In the genomic region with DNA sequence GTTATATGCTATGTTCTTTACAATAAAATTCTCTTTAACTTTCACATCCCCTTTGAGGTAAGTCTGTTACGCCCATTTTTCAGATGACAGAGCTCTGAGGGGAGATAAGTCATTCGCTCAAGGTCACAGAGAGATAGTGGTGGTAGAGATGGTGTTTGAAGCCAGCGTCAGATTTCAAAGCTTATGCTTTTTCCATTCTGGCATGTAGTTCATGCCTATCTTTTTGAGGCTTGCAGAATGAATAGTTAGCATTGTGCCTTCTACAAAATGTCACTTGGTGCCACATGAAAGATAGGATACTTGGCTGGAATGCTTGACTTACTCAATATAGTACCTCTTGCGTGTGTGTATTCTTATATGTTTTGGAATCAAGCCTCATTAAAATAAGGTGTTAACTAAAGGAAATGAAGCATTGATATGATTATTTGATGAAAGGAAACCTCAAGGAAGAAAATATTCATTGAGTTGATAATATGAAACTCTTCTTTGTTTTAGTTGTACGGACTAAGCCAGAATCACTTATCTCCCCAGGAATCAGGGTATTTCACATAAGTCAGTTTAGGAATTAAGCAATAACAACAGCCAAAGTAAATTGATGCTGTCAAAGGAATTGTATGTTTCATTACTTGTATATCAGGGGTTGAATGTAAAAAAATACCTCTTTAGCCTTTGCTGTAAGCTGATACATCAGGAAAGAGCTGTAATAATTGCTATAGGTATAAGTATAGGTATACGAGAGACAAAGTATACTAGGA, we compare ENCODE assay signal across 1 cellular context.
TF ChIP-seq lines count a peak whose summit lies in the region.

No MANE protein-coding gene starts in this region.

TF ChIP-seq in HepG2, 621 proteins besides CTCF, POLR2A, EP300 and RAD21 (continued from another document and continues in another):
- TF ChIP-seq, protein P1, sequence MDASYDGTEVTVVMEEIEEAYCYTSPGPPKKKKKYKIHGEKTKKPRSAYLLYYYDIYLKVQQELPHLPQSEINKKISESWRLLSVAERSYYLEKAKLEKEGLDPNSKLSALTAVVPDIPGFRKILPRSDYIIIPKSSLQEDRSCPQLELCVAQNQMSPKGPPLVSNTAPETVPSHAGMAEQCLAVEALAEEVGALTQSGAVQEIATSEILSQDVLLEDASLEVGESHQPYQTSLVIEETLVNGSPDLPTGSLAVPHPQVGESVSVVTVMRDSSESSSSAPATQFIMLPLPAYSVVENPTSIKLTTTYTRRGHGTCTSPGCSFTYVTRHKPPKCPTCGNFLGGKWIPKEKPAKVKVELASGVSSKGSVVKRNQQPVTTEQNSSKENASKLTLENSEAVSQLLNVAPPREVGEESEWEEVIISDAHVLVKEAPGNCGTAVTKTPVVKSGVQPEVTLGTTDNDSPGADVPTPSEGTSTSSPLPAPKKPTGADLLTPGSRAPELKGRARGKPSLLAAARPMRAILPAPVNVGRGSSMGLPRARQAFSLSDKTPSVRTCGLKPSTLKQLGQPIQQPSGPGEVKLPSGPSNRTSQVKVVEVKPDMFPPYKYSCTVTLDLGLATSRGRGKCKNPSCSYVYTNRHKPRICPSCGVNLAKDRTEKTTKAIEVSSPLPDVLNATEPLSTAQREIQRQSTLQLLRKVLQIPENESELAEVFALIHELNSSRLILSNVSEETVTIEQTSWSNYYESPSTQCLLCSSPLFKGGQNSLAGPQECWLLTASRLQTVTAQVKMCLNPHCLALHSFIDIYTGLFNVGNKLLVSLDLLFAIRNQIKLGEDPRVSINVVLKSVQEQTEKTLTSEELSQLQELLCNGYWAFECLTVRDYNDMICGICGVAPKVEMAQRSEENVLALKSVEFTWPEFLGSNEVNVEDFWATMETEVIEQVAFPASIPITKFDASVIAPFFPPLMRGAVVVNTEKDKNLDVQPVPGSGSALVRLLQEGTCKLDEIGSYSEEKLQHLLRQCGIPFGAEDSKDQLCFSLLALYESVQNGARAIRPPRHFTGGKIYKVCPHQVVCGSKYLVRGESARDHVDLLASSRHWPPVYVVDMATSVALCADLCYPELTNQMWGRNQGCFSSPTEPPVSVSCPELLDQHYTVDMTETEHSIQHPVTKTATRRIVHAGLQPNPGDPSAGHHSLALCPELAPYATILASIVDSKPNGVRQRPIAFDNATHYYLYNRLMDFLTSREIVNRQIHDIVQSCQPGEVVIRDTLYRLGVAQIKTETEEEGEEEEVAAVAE (CRISPR knock-in tag; IDR thresholded peaks at IDR 0.05; ENCODE audit: borderline replicate concordance), result no peak
- TF ChIP-seq MYNN (CRISPR knock-in tag; IDR thresholded peaks at IDR 0.05; ENCODE audit: low read depth), result no peak
- no peak for TF ChIP-seq ZNF432 (CRISPR knock-in tag; IDR thresholded peaks at IDR 0.05; ENCODE audit: borderline replicate concordance)
- no peak for TF ChIP-seq ZNF292 (CRISPR knock-in tag; IDR thresholded peaks at IDR 0.05; ENCODE audit: borderline replicate concordance, low read depth)
- peak; percentile 84 for TF ChIP-seq ZNF331 (CRISPR knock-in tag; IDR thresholded peaks at IDR 0.05)
- no peak for TF ChIP-seq ZNF547 (CRISPR knock-in tag; IDR thresholded peaks at IDR 0.05)
- TF ChIP-seq ZNF446 (CRISPR knock-in tag; IDR thresholded peaks at IDR 0.05), result no peak
- TF ChIP-seq, protein P2, sequence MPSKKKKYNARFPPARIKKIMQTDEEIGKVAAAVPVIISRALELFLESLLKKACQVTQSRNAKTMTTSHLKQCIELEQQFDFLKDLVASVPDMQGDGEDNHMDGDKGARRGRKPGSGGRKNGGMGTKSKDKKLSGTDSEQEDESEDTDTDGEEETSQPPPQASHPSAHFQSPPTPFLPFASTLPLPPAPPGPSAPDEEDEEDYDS (CRISPR knock-in tag; IDR thresholded peaks at IDR 0.05), result peak; percentile 54; the same call in 1 of the 2 replicates
- TF ChIP-seq PCBP1 (IDR thresholded peaks at IDR 0.05; ENCODE audit: borderline replicate concordance, low read depth, low read length), result no peak
- no peak for TF ChIP-seq MTF2 (CRISPR knock-in tag; IDR thresholded peaks at IDR 0.05; ENCODE audit: borderline replicate concordance)
- no peak for TF ChIP-seq ZNF230 (CRISPR knock-in tag; IDR thresholded peaks at IDR 0.05)
- TF ChIP-seq PLRG1 (conservative IDR thresholded peaks at IDR 0.05), result no peak
- TF ChIP-seq, protein P3, sequence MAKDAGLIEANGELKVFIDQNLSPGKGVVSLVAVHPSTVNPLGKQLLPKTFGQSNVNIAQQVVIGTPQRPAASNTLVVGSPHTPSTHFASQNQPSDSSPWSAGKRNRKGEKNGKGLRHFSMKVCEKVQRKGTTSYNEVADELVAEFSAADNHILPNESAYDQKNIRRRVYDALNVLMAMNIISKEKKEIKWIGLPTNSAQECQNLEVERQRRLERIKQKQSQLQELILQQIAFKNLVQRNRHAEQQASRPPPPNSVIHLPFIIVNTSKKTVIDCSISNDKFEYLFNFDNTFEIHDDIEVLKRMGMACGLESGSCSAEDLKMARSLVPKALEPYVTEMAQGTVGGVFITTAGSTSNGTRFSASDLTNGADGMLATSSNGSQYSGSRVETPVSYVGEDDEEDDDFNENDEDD (CRISPR knock-in tag; IDR thresholded peaks at IDR 0.05; ENCODE audit: borderline replicate concordance), result peak; percentile 33; the same call in 1 of the 2 replicates
- TF ChIP-seq HNRNPK (IDR thresholded peaks at IDR 0.05; ENCODE audit: low read depth, low read length, poor library complexity, severe bottlenecking), result no peak
- TF ChIP-seq HNRNPH1 (optimal IDR thresholded peaks at IDR 0.05; ENCODE audit: low read depth, low read length), result no peak
- no peak for TF ChIP-seq ZNF329 (CRISPR knock-in tag; IDR thresholded peaks at IDR 0.05; ENCODE audit: low read depth)
- TF ChIP-seq PAF1 (CRISPR knock-in tag; IDR thresholded peaks at IDR 0.05), result no peak
- TF ChIP-seq CC2D1A (CRISPR knock-in tag; IDR thresholded peaks at IDR 0.05), result no peak
- TF ChIP-seq HDAC1 (CRISPR knock-in tag; IDR thresholded peaks at IDR 0.05), result peak; percentile 62
- TF ChIP-seq, protein P4, sequence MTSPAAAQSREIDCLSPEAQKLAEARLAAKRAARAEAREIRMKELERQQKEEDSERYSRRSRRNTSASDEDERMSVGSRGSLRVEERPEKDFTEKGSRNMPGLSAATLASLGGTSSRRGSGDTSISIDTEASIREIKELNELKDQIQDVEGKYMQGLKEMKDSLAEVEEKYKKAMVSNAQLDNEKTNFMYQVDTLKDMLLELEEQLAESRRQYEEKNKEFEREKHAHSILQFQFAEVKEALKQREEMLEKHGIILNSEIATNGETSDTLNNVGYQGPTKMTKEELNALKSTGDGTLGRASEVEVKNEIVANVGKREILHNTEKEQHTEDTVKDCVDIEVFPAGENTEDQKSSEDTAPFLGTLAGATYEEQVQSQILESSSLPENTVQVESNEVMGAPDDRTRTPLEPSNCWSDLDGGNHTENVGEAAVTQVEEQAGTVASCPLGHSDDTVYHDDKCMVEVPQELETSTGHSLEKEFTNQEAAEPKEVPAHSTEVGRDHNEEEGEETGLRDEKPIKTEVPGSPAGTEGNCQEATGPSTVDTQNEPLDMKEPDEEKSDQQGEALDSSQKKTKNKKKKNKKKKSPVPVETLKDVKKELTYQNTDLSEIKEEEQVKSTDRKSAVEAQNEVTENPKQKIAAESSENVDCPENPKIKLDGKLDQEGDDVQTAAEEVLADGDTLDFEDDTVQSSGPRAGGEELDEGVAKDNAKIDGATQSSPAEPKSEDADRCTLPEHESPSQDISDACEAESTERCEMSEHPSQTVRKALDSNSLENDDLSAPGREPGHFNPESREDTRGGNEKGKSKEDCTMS (CRISPR knock-in tag; conservative IDR thresholded peaks at IDR 0.05), result no peak
- no peak for TF ChIP-seq NFE2L2 (IDR thresholded peaks at IDR 0.05; ENCODE audit: low read length)
- no peak for TF ChIP-seq PRPF4 (IDR thresholded peaks at IDR 0.05; ENCODE audit: low read depth, low read length, poor library complexity, severe bottlenecking)
- no peak for TF ChIP-seq KDM6A (CRISPR knock-in tag; IDR thresholded peaks at IDR 0.05; ENCODE audit: low read depth)
- TF ChIP-seq SOX6 (IDR thresholded peaks at IDR 0.05), result no peak
- peak; percentile 86 for TF ChIP-seq SOX6 (CRISPR knock-in tag; IDR thresholded peaks at IDR 0.05)
- TF ChIP-seq, protein P5, sequence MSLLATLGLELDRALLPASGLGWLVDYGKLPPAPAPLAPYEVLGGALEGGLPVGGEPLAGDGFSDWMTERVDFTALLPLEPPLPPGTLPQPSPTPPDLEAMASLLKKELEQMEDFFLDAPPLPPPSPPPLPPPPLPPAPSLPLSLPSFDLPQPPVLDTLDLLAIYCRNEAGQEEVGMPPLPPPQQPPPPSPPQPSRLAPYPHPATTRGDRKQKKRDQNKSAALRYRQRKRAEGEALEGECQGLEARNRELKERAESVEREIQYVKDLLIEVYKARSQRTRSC (CRISPR knock-in tag; IDR thresholded peaks at IDR 0.05; ENCODE audit: low read depth), result no peak
- no peak for TF ChIP-seq TCF12 (IDR thresholded peaks at IDR 0.05)
- no peak for TF ChIP-seq TCF12 (CRISPR knock-in tag; IDR thresholded peaks at IDR 0.05)
- no peak for TF ChIP-seq ZNF75D (CRISPR knock-in tag; IDR thresholded peaks at IDR 0.05; ENCODE audit: borderline replicate concordance)
- TF ChIP-seq, protein P6, sequence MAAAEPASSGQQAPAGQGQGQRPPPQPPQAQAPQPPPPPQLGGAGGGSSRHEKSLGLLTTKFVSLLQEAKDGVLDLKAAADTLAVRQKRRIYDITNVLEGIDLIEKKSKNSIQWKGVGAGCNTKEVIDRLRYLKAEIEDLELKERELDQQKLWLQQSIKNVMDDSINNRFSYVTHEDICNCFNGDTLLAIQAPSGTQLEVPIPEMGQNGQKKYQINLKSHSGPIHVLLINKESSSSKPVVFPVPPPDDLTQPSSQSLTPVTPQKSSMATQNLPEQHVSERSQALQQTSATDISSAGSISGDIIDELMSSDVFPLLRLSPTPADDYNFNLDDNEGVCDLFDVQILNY (CRISPR knock-in tag; conservative IDR thresholded peaks at IDR 0.05), result no peak
- no peak for TF ChIP-seq MAFF (IDR thresholded peaks at IDR 0.05; ENCODE audit: low read depth, low read length)
- TF ChIP-seq KDM5B (CRISPR knock-in tag; IDR thresholded peaks at IDR 0.05; ENCODE audit: borderline replicate concordance), result no peak
- TF ChIP-seq NBN (conservative IDR thresholded peaks at IDR 0.05), result no peak
- TF ChIP-seq SMAD3 (CRISPR knock-in tag; IDR thresholded peaks at IDR 0.05), result peak; percentile 85
- TF ChIP-seq SALL1 (CRISPR knock-in tag; IDR thresholded peaks at IDR 0.05), result peak; percentile 61; the same call in 1 of the 2 replicates
- no peak for TF ChIP-seq ZC3H13 (CRISPR knock-in tag; IDR thresholded peaks at IDR 0.05)
- no peak for TF ChIP-seq GLI4 (CRISPR knock-in tag; IDR thresholded peaks at IDR 0.05; ENCODE audit: borderline replicate concordance)
- no peak for TF ChIP-seq HHEX (CRISPR knock-in tag; IDR thresholded peaks at IDR 0.05)
- TF ChIP-seq ZNF337 (CRISPR knock-in tag; IDR thresholded peaks at IDR 0.05; ENCODE audit: borderline replicate concordance, low read depth), result no peak
- TF ChIP-seq, protein P7, sequence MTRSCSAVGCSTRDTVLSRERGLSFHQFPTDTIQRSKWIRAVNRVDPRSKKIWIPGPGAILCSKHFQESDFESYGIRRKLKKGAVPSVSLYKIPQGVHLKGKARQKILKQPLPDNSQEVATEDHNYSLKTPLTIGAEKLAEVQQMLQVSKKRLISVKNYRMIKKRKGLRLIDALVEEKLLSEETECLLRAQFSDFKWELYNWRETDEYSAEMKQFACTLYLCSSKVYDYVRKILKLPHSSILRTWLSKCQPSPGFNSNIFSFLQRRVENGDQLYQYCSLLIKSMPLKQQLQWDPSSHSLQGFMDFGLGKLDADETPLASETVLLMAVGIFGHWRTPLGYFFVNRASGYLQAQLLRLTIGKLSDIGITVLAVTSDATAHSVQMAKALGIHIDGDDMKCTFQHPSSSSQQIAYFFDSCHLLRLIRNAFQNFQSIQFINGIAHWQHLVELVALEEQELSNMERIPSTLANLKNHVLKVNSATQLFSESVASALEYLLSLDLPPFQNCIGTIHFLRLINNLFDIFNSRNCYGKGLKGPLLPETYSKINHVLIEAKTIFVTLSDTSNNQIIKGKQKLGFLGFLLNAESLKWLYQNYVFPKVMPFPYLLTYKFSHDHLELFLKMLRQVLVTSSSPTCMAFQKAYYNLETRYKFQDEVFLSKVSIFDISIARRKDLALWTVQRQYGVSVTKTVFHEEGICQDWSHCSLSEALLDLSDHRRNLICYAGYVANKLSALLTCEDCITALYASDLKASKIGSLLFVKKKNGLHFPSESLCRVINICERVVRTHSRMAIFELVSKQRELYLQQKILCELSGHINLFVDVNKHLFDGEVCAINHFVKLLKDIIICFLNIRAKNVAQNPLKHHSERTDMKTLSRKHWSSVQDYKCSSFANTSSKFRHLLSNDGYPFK (CRISPR knock-in tag; IDR thresholded peaks at IDR 0.05; ENCODE audit: borderline replicate concordance), result no peak
- TF ChIP-seq ZFP41 (CRISPR knock-in tag; IDR thresholded peaks at IDR 0.05; ENCODE audit: borderline replicate concordance), result no peak
- TF ChIP-seq, protein P8, sequence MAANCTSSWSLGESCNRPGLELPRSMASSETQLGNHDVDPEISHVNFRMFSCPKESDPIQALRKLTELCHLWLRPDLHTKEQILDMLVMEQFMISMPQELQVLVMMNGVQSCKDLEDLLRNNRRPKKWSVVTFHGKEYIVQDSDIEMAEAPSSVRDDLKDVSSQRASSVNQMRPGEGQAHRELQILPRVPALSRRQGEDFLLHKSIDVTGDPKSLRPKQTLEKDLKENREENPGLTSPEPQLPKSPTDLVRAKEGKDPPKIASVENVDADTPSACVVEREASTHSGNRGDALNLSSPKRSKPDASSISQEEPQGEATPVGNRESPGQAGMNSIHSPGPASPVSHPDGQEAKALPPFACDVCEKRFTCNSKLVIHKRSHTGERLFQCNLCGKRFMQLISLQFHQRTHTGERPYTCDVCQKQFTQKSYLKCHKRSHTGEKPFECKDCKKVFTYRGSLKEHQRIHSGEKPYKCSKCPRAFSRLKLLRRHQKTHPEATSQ (CRISPR knock-in tag; IDR thresholded peaks at IDR 0.05; ENCODE audit: borderline replicate concordance), result peak; percentile 56; the same call in 1 of the 2 replicates
- TF ChIP-seq TBX2 (CRISPR knock-in tag; IDR thresholded peaks at IDR 0.05; ENCODE audit: borderline replicate concordance), result peak; percentile 87; the same call in 1 of the 2 replicates
- TF ChIP-seq RXRB (CRISPR knock-in tag; IDR thresholded peaks at IDR 0.05; ENCODE audit: borderline replicate concordance), result peak; percentile 77
- no peak for TF ChIP-seq ZFP62 (CRISPR knock-in tag; IDR thresholded peaks at IDR 0.05)
- no peak for TF ChIP-seq CENPX (CRISPR knock-in tag; IDR thresholded peaks at IDR 0.05)
- TF ChIP-seq NR2F1 (CRISPR knock-in tag; IDR thresholded peaks at IDR 0.05), result no peak
- TF ChIP-seq ZNF749 (CRISPR knock-in tag; IDR thresholded peaks at IDR 0.05; ENCODE audit: borderline replicate concordance), result no peak
- no peak for TF ChIP-seq MAF1 (CRISPR knock-in tag; IDR thresholded peaks at IDR 0.05; ENCODE audit: borderline replicate concordance)
- TF ChIP-seq ZNF234 (CRISPR knock-in tag; conservative IDR thresholded peaks at IDR 0.05), result no peak
- TF ChIP-seq ZNF567 (CRISPR knock-in tag; IDR thresholded peaks at IDR 0.05; ENCODE audit: borderline replicate concordance), result no peak
- no peak for TF ChIP-seq CBX2 (IDR thresholded peaks at IDR 0.05; ENCODE audit: low read depth, low read length)
- TF ChIP-seq CBX2 (CRISPR knock-in tag; IDR thresholded peaks at IDR 0.05; ENCODE audit: low read depth), result no peak
- no peak for TF ChIP-seq ZNF619 (CRISPR knock-in tag; IDR thresholded peaks at IDR 0.05)
- no peak for TF ChIP-seq SKI (IDR thresholded peaks at IDR 0.05; ENCODE audit: partially characterized antibody)
- no peak for TF ChIP-seq SRY (CRISPR knock-in tag; IDR thresholded peaks at IDR 0.05)
- no peak for TF ChIP-seq ZNF296 (CRISPR knock-in tag; conservative IDR thresholded peaks at IDR 0.05)
- TF ChIP-seq ARNT2 (CRISPR knock-in tag; IDR thresholded peaks at IDR 0.05; ENCODE audit: low read depth), result no peak
- no peak for TF ChIP-seq SPEN (CRISPR knock-in tag; IDR thresholded peaks at IDR 0.05; ENCODE audit: low read depth)
